In the genomic region with DNA sequence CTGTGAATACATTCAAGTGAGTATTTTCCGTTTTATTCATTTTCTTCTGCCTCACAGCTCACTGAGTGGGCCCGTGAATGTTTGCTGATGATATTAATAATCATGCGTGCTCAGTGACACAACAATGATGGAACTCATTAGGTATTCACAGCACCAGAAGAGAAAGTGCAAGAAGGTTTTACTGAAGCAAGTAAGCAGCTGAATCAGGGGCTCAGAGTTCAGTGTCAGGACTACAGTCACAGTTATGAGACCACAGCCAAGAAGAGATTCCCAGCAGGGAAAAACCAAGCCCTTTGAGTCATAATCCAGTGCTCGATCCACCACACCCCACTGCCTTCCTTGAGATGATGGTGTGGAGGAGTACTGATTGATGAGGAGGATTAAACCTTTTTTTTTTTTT, we compare ENCODE assay signal across 15 cellular contexts.
DNase-seq lines count a peak whose midpoint lies in the region; ATAC-seq, FAIRE-seq and TF ChIP-seq lines count a peak whose summit lies in the region.
"Had no signal": no experiment of that assay in that cellular context is flagged by ENCODE, and none has a peak within 500 bp of the region (broad histone marks: within the 10 kb centered on the region; RNA-seq: fewer than 3 reads in every experiment).

No MANE protein-coding gene starts in this region.

- H3K27me3 Mint-ChIP-seq in HFFc6 (ENCODE audit: insufficient read depth): peaks cover 1% of the 10 kb centered on the region; the same call in 1 of the 2 replicates
- H3K27me3 Mint-ChIP-seq in T-helper 2 cell treated with Interferon-gamma antibody and Interleukin-4, amounts not matched to agents 5 μg/mL and 100 μg/mL, for 36 hours (ENCODE audit: low read depth): peaks cover 26% of the 10 kb centered on the region

- no peaks in the 10 kb centered on the region for H3K36me3 Mint-ChIP-seq in HFFc6 (ENCODE audit: low read depth)
- H3K36me3 Mint-ChIP-seq in T-helper 2 cell treated with Interferon-gamma antibody and Interleukin-4, amounts not matched to agents 5 μg/mL and 100 μg/mL, for 36 hours (ENCODE audit: low read depth): no peaks in the 10 kb centered on the region
- H3K36me3 Mint-ChIP-seq: naive B cell, T-cell had no signal

- peaks cover 0 to 13% of the 10 kb centered on the region in 2 donors for H3K4me1 ChIP-seq in small intestine (ENCODE audit: control insufficient read depth in 2 of 2, insufficient read depth in 1 of 2, low read depth in 1 of 2, low read length in 1 of 2)
- H3K4me1 ChIP-seq: body of pancreas, tibial artery had no signal

- peaks cover 53% of the 10 kb centered on the region for H3K4me1 Mint-ChIP-seq in HFFc6 (ENCODE audit: low read depth)
- H3K4me1 Mint-ChIP-seq in T-helper 2 cell treated with Interferon-gamma antibody and Interleukin-4, amounts not matched to agents 5 μg/mL and 100 μg/mL, for 36 hours (ENCODE audit: low read depth): peaks cover 6% of the 10 kb centered on the region
- H3K4me1 Mint-ChIP-seq: naive B cell had no signal

- H3K9me3 Mint-ChIP-seq in HFFc6: no peaks in the 10 kb centered on the region
- no peaks in the 10 kb centered on the region for H3K9me3 Mint-ChIP-seq in T-helper 2 cell treated with Interferon-gamma antibody and Interleukin-4, amounts not matched to agents 5 μg/mL and 100 μg/mL, for 36 hours
- H3K9me3 Mint-ChIP-seq: T-cell had no signal

- H3K4me3 Mint-ChIP-seq in HFFc6: peak overlapping the region; percentile 57
- H3K4me3 Mint-ChIP-seq in T-helper 2 cell treated with Interferon-gamma antibody and Interleukin-4, amounts not matched to agents 5 μg/mL and 100 μg/mL, for 36 hours: no peak overlapping the region
- H3K4me3 Mint-ChIP-seq: naive B cell, T-cell had no signal

- no peak overlapping the region for H3K4me3 ChIP-seq in small intestine (ENCODE audit: low read depth in 1 of 2, low read length in 2 of 2)
- H3K4me3 ChIP-seq: body of pancreas, tibial artery had no signal

- no peak for FAIRE-seq in small intestine (lab: Jason Lieb, UNC)

- no peaks in the 10 kb centered on the region for H3K27me3 ChIP-seq in small intestine (ENCODE audit: control insufficient read depth in 2 of 2, insufficient read depth in 2 of 2, low read length in 2 of 2)
- H3K27me3 ChIP-seq: body of pancreas, tibial artery had no signal

- peak overlapping the region; percentile 74 for H3K27ac Mint-ChIP-seq in HFFc6
- H3K27ac Mint-ChIP-seq in T-helper 2 cell treated with Interferon-gamma antibody and Interleukin-4, amounts not matched to agents 5 μg/mL and 100 μg/mL, for 36 hours: no peak overlapping the region
- H3K27ac Mint-ChIP-seq: naive B cell, T-cell had no signal

- H3K27ac ChIP-seq in small intestine (ENCODE audit: low read depth in 1 of 2, low read length in 1 of 2): no peak overlapping the region
- H3K27ac ChIP-seq in substantia nigra (ENCODE audit: low read depth, low read length, poor library complexity, severe bottlenecking): no peak overlapping the region
- H3K27ac ChIP-seq: body of pancreas, tibial artery had no signal

- 43 to 64% (median 50%) methylated on average over 4 of the region's 4 CpGs for WGBS in small intestine, 3 donors

- DNase-seq in HFFc6 (peak; percentile 87), amniotic stem cell (lab: John Stamatoyannopoulos, UW) (peak; percentile 48), glomerular visceral epithelial cell (ENCODE audit: extremely low spot score) (peak; percentile 86), small intestine (peak; percentile 48), substantia nigra (lab: John Stamatoyannopoulos, UW) (no peak)
- DNase-seq in T-helper 2 cell treated with Interferon-gamma antibody and Interleukin-4, amounts not matched to agents 5 μg/mL and 100 μg/mL, for 36 hours (ENCODE audit: low spot score): no peak
- DNase-seq: hypothalamus; naive B cell; NCI-H345; stimulated activated CD4-positive, alpha-beta T cell treated with anti-CD3 and anti-CD28 coated beads, Interleukin-4, amount 100 ng/mL, for 24 hours; T-cell; tibial artery had no signal

- H3K9me3 ChIP-seq in small intestine (ENCODE audit: control insufficient read depth, low read depth): no peaks in the 10 kb centered on the region
- H3K9me3 ChIP-seq: body of pancreas, tibial artery had no signal

- TF ChIP-seq CTCF in HFFc6 (IDR thresholded peaks at IDR 0.05): no peak

- no peak for ATAC-seq in GM21381 (IDR thresholded peaks at IDR 0.05; ENCODE audit: unreplicated experiment)
- no peak for ATAC-seq in HG03571 (IDR thresholded peaks at IDR 0.05; ENCODE audit: unreplicated experiment)
- ATAC-seq: body of pancreas, T-cell had no signal

- no peaks in the 10 kb centered on the region for H3K36me3 ChIP-seq in small intestine (ENCODE audit: control insufficient read depth in 2 of 2, insufficient read depth in 2 of 2, low read length in 2 of 2)
- H3K36me3 ChIP-seq: tibial artery had no signal

Comparison
In these comparisons a context has a peak if more than half of its experiments do, and no peak if none do; other contexts are left out.
1. DNase-seq: peak in HFFc6 (single experiment), amniotic stem cell (single experiment), glomerular visceral epithelial cell (single experiment) and small intestine (single experiment); none in T-helper 2 cell treated with Interferon-gamma antibody and Interleukin-4, amounts not matched to agents 5 μg/mL and 100 μg/mL, for 36 hours (single experiment) and substantia nigra (0 of 49).